8 cellular contexts compared by ENCODE assay signal in genomic region chr17:81396722-81397313, GRCh38. TPM values are rescaled to one million over a fixed set of nuclear protein-coding genes. Genes with fewer than 3 reads are reported as not detected.
DNase-seq lines count a peak whose midpoint lies in the region; ATAC-seq and TF ChIP-seq lines count a peak whose summit lies in the region.

No MANE protein-coding gene starts in this region.

- peaks cover 56% of the 10 kb centered on the region for H3K4me1 Mint-ChIP-seq in dendritic cell treated with granulocyte-macrophage colony-stimulating factor and Interleukin-4, amounts not matched to agents 40 ng/mL and 50 ng/mL, for 4 days (ENCODE audit: low read depth)

- peak overlapping the region; percentile 53 for H3K9ac ChIP-seq in HUES48 (ENCODE audit: low read depth, low read length)

- H3K9me3 ChIP-seq in HUES48 (ENCODE audit: control insufficient read depth, insufficient read depth, low read length) (no peaks in the 10 kb centered on the region), upper lobe of left lung (no peaks in the 10 kb centered on the region)

- ATAC-seq in SK-N-SH treated with all-trans-retinoic acid at 6 μM for 48 hours (peak; percentile 2; the same call in 2 of the 3 replicates), upper lobe of left lung (ENCODE audit: low FRiP score in 2 of 2) (no peak), GM18520 (IDR thresholded peaks at IDR 0.05; ENCODE audit: unreplicated experiment) (no peak), GM18873 (IDR thresholded peaks at IDR 0.05; ENCODE audit: low FRiP score, unreplicated experiment) (no peak)

- H3K27me3 ChIP-seq in HUES48 (ENCODE audit: control insufficient read depth, insufficient read depth, low read length) (peaks cover 72% of the 10 kb centered on the region), upper lobe of left lung (peaks cover 0 to 17% (median 0%) of the 10 kb centered on the region in 4 donors)

- H3K27ac Mint-ChIP-seq in dendritic cell treated with granulocyte-macrophage colony-stimulating factor and Interleukin-4, amounts not matched to agents 40 ng/mL and 50 ng/mL, for 4 days, result peak overlapping the region; percentile 97

- peak overlapping the region; percentile 95 for H3K4me3 Mint-ChIP-seq in dendritic cell treated with granulocyte-macrophage colony-stimulating factor and Interleukin-4, amounts not matched to agents 40 ng/mL and 50 ng/mL, for 4 days

- DNase-seq in Ammon's horn (ENCODE audit: low spot score) (peak; percentile 42), medulla oblongata (ENCODE audit: extremely low spot score) (peak; percentile 14), upper lobe of left lung (peak in 1 of 2 donors; percentile 92)

- peak overlapping the region; percentile 99 for H3K27ac ChIP-seq in HUES48 (ENCODE audit: low read depth, low read length)
- H3K27ac ChIP-seq in upper lobe of left lung, result peak overlapping the region; percentile 93 to 99 (median 96)

- no peak for TF ChIP-seq POLR2A in upper lobe of left lung (IDR thresholded peaks at IDR 0.05)

- no peak for TF ChIP-seq EP300 in upper lobe of left lung (IDR thresholded peaks at IDR 0.05)

- no peaks in the 10 kb centered on the region for H3K27me3 Mint-ChIP-seq in dendritic cell treated with granulocyte-macrophage colony-stimulating factor and Interleukin-4, amounts not matched to agents 40 ng/mL and 50 ng/mL, for 4 days

- intact Hi-C loops in dendritic cell treated with granulocyte-macrophage colony-stimulating factor and Interleukin-4, amounts not matched to agents 40 ng/mL and 50 ng/mL, for 4 days (cut with micrococcal nuclease), result loop anchor here (10.0 kb wide), 2 partner anchors 102 to 118 kb away; partner anchors contain the start of genes ACTG1 and SLC38A10

- WGBS in upper lobe of left lung, 2 donors, result 1 to 6% methylated on average over 20 to 35 of the region's 61 CpGs

- H3K36me3 Mint-ChIP-seq in dendritic cell treated with granulocyte-macrophage colony-stimulating factor and Interleukin-4, amounts not matched to agents 40 ng/mL and 50 ng/mL, for 4 days (ENCODE audit: low read depth), result peaks cover 26% of the 10 kb centered on the region

- H3K4me3 ChIP-seq in HUES48 (ENCODE audit: low read depth, low read length), result peak overlapping the region; percentile 47
- peak overlapping the region; percentile 36 to 85 (median 64) for H3K4me3 ChIP-seq in upper lobe of left lung

- H3K4me1 ChIP-seq in HUES48 (ENCODE audit: control insufficient read depth, insufficient read depth, low read length) (peaks cover 49% of the 10 kb centered on the region), upper lobe of left lung (peaks cover 56 to 77% (median 61%) of the 10 kb centered on the region in 4 donors)

- no peaks in the 10 kb centered on the region for H3K36me3 ChIP-seq in HUES48 (ENCODE audit: control insufficient read depth, insufficient read depth, low read length)
- H3K36me3 ChIP-seq in upper lobe of left lung, result no peaks in the 10 kb centered on the region

- TF ChIP-seq CTCF in upper lobe of left lung (IDR thresholded peaks at IDR 0.05), result peak in 2 of 6 experiments; percentile 14 to 29

- H3K9me3 Mint-ChIP-seq in dendritic cell treated with granulocyte-macrophage colony-stimulating factor and Interleukin-4, amounts not matched to agents 40 ng/mL and 50 ng/mL, for 4 days, result no peaks in the 10 kb centered on the region

TF ChIP-seq in SK-N-SH treated with all-trans-retinoic acid at 6 μM for 48 hours, 23 proteins besides CTCF, POLR2A, EP300 and RAD21:
- TF ChIP-seq BACH2 (CRISPR knock-in tag; IDR thresholded peaks at IDR 0.05; ENCODE audit: borderline replicate concordance) (no peak), ZNF565 (CRISPR knock-in tag; conservative IDR thresholded peaks at IDR 0.05; ENCODE audit: low read depth) (no peak), TOX (CRISPR knock-in tag; IDR thresholded peaks at IDR 0.05; ENCODE audit: borderline replicate concordance) (no peak), ZFP30 (CRISPR knock-in tag; IDR thresholded peaks at IDR 0.05) (no peak), TSHZ2 (CRISPR knock-in tag; IDR thresholded peaks at IDR 0.05) (no peak), CSRNP3 (CRISPR knock-in tag; IDR thresholded peaks at IDR 0.05) (no peak), ZFP3 (CRISPR knock-in tag; IDR thresholded peaks at IDR 0.05) (no peak), ARNTL (CRISPR knock-in tag; IDR thresholded peaks at IDR 0.05; ENCODE audit: borderline replicate concordance, low read depth) (no peak), CREB5 (CRISPR knock-in tag; IDR thresholded peaks at IDR 0.05; ENCODE audit: low read depth) (no peak), ZNF8 (CRISPR knock-in tag; IDR thresholded peaks at IDR 0.05) (no peak)

RNA-seq across cellular contexts. Expression of gene BAHCC1, which starts 1.6 kb away (rescaled TPM):
- 10 to 100 TPM in 5 of 6 donors, 1 to 10 TPM in 1; 8.2 to 81.7 (median 21.0) TPM for total RNA-seq in upper lobe of left lung
